10 cellular contexts compared by ENCODE assay signal in the genomic region with DNA sequence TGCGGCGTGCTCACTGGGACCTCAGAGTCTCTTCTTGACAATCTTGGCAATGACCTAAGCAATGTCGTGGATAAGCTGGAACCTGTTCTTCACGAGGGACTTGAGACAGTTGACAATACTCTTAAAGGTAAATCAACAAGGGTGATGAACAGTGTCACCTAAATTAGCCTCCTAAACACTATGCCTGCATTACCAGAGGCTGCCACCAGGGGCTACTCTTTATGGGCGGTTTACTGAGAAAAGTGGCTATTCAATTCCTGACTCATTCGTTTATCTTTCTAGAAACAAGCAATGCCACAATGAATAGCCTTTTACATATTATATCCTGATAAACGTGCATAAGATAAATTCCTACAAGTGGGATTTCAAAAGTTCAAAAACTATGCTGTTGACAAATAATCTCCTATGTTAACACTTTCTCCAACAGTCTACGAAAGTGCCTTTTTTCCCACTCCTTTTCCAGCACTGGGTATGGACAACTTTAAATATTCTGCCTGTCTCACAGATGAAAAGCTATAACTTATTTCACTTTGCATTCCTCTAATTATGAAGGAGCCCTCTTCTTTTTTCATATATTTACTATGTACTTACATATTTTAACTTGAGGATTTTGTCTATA. TPM values are rescaled to one million over a fixed set of nuclear protein-coding genes. Genes with fewer than 3 reads are reported as not detected.
DNase-seq lines count a peak whose midpoint lies in the region; ATAC-seq, FAIRE-seq and TF ChIP-seq lines count a peak whose summit lies in the region.
"Had no signal": no experiment of that assay in that cellular context is flagged by ENCODE, and none has a peak within 500 bp of the region (broad histone marks: within the 10 kb centered on the region; RNA-seq: fewer than 3 reads in every experiment).

No MANE protein-coding gene starts in this region.

- H3K36me3 ChIP-seq in adrenal gland (replicated peaks in 1 of 2): no peaks in the 10 kb centered on the region
- no peaks in the 10 kb centered on the region for H3K36me3 ChIP-seq in CD4-positive, alpha-beta memory T cell (ENCODE audit: insufficient read depth, low read length)

- no peak for TF ChIP-seq POLR2A in adrenal gland (IDR thresholded peaks at IDR 0.05)

- FAIRE-seq in D721Med (lab: Jason Lieb, UNC): no peak

- TF ChIP-seq CTCF in D721Med (IDR thresholded peaks at IDR 0.05; ENCODE audit: insufficient read depth, missing control alignments) (peak; percentile 15), astrocyte of the spinal cord (IDR thresholded peaks at IDR 0.05; ENCODE audit: low read depth, low read length) (peak; percentile 44), osteocyte (IDR thresholded peaks at IDR 0.05) (peak; percentile 36), adrenal gland (IDR thresholded peaks at IDR 0.05) (peak in 3 of 6 experiments; percentile 16 to 36 (median 22))

- H3K4me3 Mint-ChIP-seq in osteocyte (ENCODE audit: unreplicated experiment): no peak overlapping the region
- no peak overlapping the region for H3K4me3 Mint-ChIP-seq in CD4-positive, alpha-beta memory T cell
- H3K4me3 Mint-ChIP-seq: brain had no signal

- no peaks in the 10 kb centered on the region for H3K4me1 Mint-ChIP-seq in osteocyte (ENCODE audit: unreplicated experiment)
- H3K4me1 Mint-ChIP-seq in CD4-positive, alpha-beta memory T cell: no peaks in the 10 kb centered on the region
- H3K4me1 Mint-ChIP-seq: brain had no signal

- H3K9me3 ChIP-seq in adrenal gland (replicated peaks in 1 of 3): peaks cover 0 to 8% (median 0%) of the 10 kb centered on the region in 3 donors
- H3K9me3 ChIP-seq in CD4-positive, alpha-beta memory T cell (ENCODE audit: control insufficient read depth in 1 of 2, low read length in 2 of 2): no peaks in the 10 kb centered on the region

- no peak overlapping the region for H3K27ac ChIP-seq in adrenal gland
- no peak overlapping the region for H3K27ac ChIP-seq in CD4-positive, alpha-beta memory T cell (ENCODE audit: low read depth, low read length)
- H3K27ac ChIP-seq: SK-N-MC had no signal

- no peak overlapping the region for H3K4me3 ChIP-seq in astrocyte of the spinal cord (ENCODE audit: low read depth, low read length)
- H3K4me3 ChIP-seq in adrenal gland: no peak overlapping the region
- H3K4me3 ChIP-seq in CD4-positive, alpha-beta memory T cell (ENCODE audit: low read length in 2 of 2): no peak overlapping the region
- H3K4me3 ChIP-seq: SK-N-MC had no signal

- H3K4me1 ChIP-seq in adrenal gland (replicated peaks in 1 of 2): no peaks in the 10 kb centered on the region
- no peaks in the 10 kb centered on the region for H3K4me1 ChIP-seq in CD4-positive, alpha-beta memory T cell (ENCODE audit: insufficient read depth, low read length)

- intact Hi-C loops in adrenal gland (cut with DNase I): no loop called here
- intact Hi-C loops in CD4-positive, alpha-beta memory T cell (cut with micrococcal nuclease): no loop called here

- ATAC-seq in GM18909 (IDR thresholded peaks at IDR 0.05; ENCODE audit: poor library complexity, unreplicated experiment): no peak
- ATAC-seq: left lobe of liver had no signal

- POLR2A ChIA-PET in CD4-positive, alpha-beta memory T cell (lab: Charles Lee; ENCODE audit: partially characterized antibody): no interaction called here

- DNase-seq in D721Med (ENCODE audit: insufficient read length, low spot score): no peak
- DNase-seq in HT1080 (ENCODE audit: low read depth): peak; percentile 7
- no peak for DNase-seq in astrocyte of the spinal cord (ENCODE audit: low read depth, low spot score)
- no peak for DNase-seq in osteocyte (ENCODE audit: extremely low spot score, unreplicated experiment)
- DNase-seq in adrenal gland: no peak
- DNase-seq in CD4-positive, alpha-beta memory T cell: no peak

- no peaks in the 10 kb centered on the region for H3K27me3 Mint-ChIP-seq in osteocyte (ENCODE audit: unreplicated experiment)
- H3K27me3 Mint-ChIP-seq in CD4-positive, alpha-beta memory T cell: peaks cover 6 to 7% of the 10 kb centered on the region in 2 donors

- peaks cover 12% of the 10 kb centered on the region for H3K9me3 Mint-ChIP-seq in osteocyte (ENCODE audit: unreplicated experiment)
- H3K9me3 Mint-ChIP-seq in CD4-positive, alpha-beta memory T cell: peaks cover 2 to 29% (median 25%) of the 10 kb centered on the region in 8 donors

- in situ Hi-C loops in astrocyte of the spinal cord (cut with HindIII; ENCODE audit: low sequenced_read_pairs): no loop called here

- no peaks in the 10 kb centered on the region for H3K27me3 ChIP-seq in adrenal gland
- no peaks in the 10 kb centered on the region for H3K27me3 ChIP-seq in CD4-positive, alpha-beta memory T cell (ENCODE audit: insufficient read depth, low read length)

- CTCF ChIA-PET in CD4-positive, alpha-beta memory T cell (lab: Charles Lee; ENCODE audit: partially characterized antibody): no interaction called here

- WGBS in adrenal gland, 4 donors: 51 to 57% (median 53%) methylated on average over 8 of the region's 8 CpGs

- H3K36me3 Mint-ChIP-seq in osteocyte (ENCODE audit: unreplicated experiment): no peaks in the 10 kb centered on the region
- peaks cover 0 to 3% of the 10 kb centered on the region in 2 donors for H3K36me3 Mint-ChIP-seq in CD4-positive, alpha-beta memory T cell
- H3K36me3 Mint-ChIP-seq: brain had no signal

- H3K27ac Mint-ChIP-seq in osteocyte (ENCODE audit: unreplicated experiment): no peak overlapping the region
- H3K27ac Mint-ChIP-seq in CD4-positive, alpha-beta memory T cell: no peak overlapping the region
- H3K27ac Mint-ChIP-seq: brain had no signal

RNA-seq across cellular contexts. Expression of gene BPIFA2, which starts 1.3 kb away (rescaled TPM):
- not detected in 2 replicates for total RNA-seq in HT1080 (2014; rRNA removed; shearing (Covaris generic))
- polyA plus RNA-seq in HT1080 (2015; cell fraction: cytosol; rRNA removed): not detected in 2 replicates
- not detected in 2 replicates for polyA plus RNA-seq in HT1080 (2015; cell fraction: nucleus; rRNA removed)
- not detected in 2 replicates for total RNA-seq in osteocyte
- total RNA-seq in adrenal gland: not detected
- not detected for polyA plus RNA-seq in adrenal gland
- not detected for total RNA-seq in CD4-positive, alpha-beta memory T cell
- not detected for polyA plus RNA-seq in CD4-positive, alpha-beta memory T cell
- total RNA-seq: left lobe of liver had no signal

RNA-seq across cellular contexts. Expression of gene BPIFA3, which starts 47.9 kb away (rescaled TPM):
- total RNA-seq in HT1080 (2014; rRNA removed; shearing (Covaris generic)): not detected in 2 replicates
- not detected in 2 replicates for polyA plus RNA-seq in HT1080 (2015; cell fraction: cytosol; rRNA removed)
- polyA plus RNA-seq in HT1080 (2015; cell fraction: nucleus; rRNA removed): not detected in 2 replicates
- total RNA-seq in osteocyte (not detected in 2 replicates), adrenal gland (not detected)
- polyA plus RNA-seq in adrenal gland: not detected
- not detected for total RNA-seq in CD4-positive, alpha-beta memory T cell
- polyA plus RNA-seq in CD4-positive, alpha-beta memory T cell: not detected
- total RNA-seq: left lobe of liver had no signal
